28 cellular contexts compared by ENCODE assay signal in the genomic region with DNA sequence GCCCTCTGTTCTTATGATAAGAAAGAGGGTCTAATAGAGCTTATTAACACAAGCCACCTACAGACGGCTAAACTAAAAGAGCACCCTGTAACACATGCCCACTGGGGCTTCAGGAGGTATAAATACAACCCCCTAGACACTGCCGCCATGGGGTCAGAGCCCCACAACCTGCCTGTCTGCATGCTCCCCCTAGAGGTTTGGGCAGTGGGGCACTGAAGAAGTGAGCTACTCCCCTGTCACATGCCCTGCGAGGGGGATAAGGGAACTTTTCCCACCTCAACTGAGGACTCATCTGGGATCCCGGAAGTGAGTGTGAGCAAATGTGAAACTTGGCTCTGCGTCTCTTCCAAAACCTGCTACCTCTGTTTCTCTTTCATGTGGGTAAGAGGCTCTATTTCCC.
"Had no signal": no experiment of that assay in that cellular context is flagged by ENCODE, and none has a peak within 500 bp of the region (broad histone marks: within the 10 kb centered on the region; RNA-seq: fewer than 3 reads in every experiment).

No MANE protein-coding gene starts in this region.

- ATAC-seq: activated CD4-positive, CD25-positive, alpha-beta regulatory T cell treated with anti-CD3 and anti-CD28 coated beads, Interleukin-2, amount 50 U/mL, for 24 hours; activated CD8-positive, alpha-beta T cell treated with anti-CD3 and anti-CD28 coated beads, Interleukin-2, amount 10 ng/mL, durations not matched to agents 7 days and 5 days; body of pancreas; left ventricle myocardium superior; natural killer cell treated with Interleukin-12 subunit alpha and Interleukin-12 subunit beta and Interleukin-15 and Interleukin-18, amount 100 ng/mL, for 72 hours; psoas muscle; T-helper 17 cell had no signal

- H3K9me3 ChIP-seq: body of pancreas, esophagus muscularis mucosa, ovary, psoas muscle, right atrium auricular region, thyroid gland had no signal

- DNase-seq: activated CD4-positive, alpha-beta T cell treated with anti-CD3 and anti-CD28 coated beads, Interleukin-2, amount 10 ng/mL, durations not matched to agents 7 days and 5 days; activated CD8-positive, alpha-beta T cell treated with anti-CD3 and anti-CD28 coated beads, Interleukin-2, amount 10 ng/mL, durations not matched to agents 7 days and 5 days; activated gamma-delta T cell; anterior cingulate cortex; body of pancreas; caudate nucleus; dermis blood vessel endothelial cell; effector CD8-positive, alpha-beta T cell; glutamatergic neuron; left ventricle myocardium superior; mammary epithelial cell; midbrain; ovary; psoas muscle; stimulated activated CD4-positive, alpha-beta T cell treated with anti-CD3 and anti-CD28 coated beads, Interleukin-4, amount 100 ng/mL, for 4 hours; substantia nigra; T-helper 17 cell; thyroid gland had no signal

- H3K27me3 Mint-ChIP-seq: activated CD4-positive, alpha-beta T cell treated with anti-CD3 and anti-CD28 coated beads, Interleukin-2, amount 10 ng/mL, durations not matched to agents 7 days and 5 days; activated naive CD4-positive, alpha-beta T cell treated with anti-CD3 and anti-CD28 coated beads, Interleukin-2, amount 50 U/mL, for 24 hours; natural killer cell treated with Interleukin-12 subunit alpha and Interleukin-12 subunit beta and Interleukin-15 and Interleukin-18, amount 100 ng/mL, for 72 hours; stimulated activated naive CD8-positive, alpha-beta T cell treated with anti-CD3 and anti-CD28 coated beads, Interleukin-15, Interleukin-2, amounts not matched to agents 100 ng/mL and 50 ng/mL, for 24 hours; T-helper 17 cell had no signal

- H3K4me1 ChIP-seq: body of pancreas, esophagus muscularis mucosa, psoas muscle, right atrium auricular region, thyroid gland had no signal

- H3K4me3 ChIP-seq: body of pancreas, esophagus muscularis mucosa, hepatocyte, ovary, psoas muscle, right atrium auricular region, thyroid gland had no signal

- H3K9me3 Mint-ChIP-seq: activated CD4-positive, alpha-beta T cell treated with anti-CD3 and anti-CD28 coated beads, Interleukin-2, amount 10 ng/mL, durations not matched to agents 7 days and 5 days; activated naive CD4-positive, alpha-beta T cell treated with anti-CD3 and anti-CD28 coated beads, Interleukin-2, amount 50 U/mL, for 24 hours; activated T-helper 1 cell treated with anti-CD3 and anti-CD28 coated beads, Interleukin-12 subunit alpha, Interleukin-12 subunit beta, Interleukin-2, Interleukin-4 antibody, amounts not matched to agents 30 ng/mL and 10 ng/mL and 1 ng/mL, durations not matched to agents 14 hours and 24 hours and 36 hours; stimulated activated naive CD8-positive, alpha-beta T cell treated with anti-CD3 and anti-CD28 coated beads, Interleukin-15, Interleukin-2, amounts not matched to agents 100 ng/mL and 50 ng/mL, for 24 hours had no signal

- H3K27me3 ChIP-seq: body of pancreas, esophagus muscularis mucosa, hepatocyte, ovary, right atrium auricular region, thyroid gland had no signal

- H3K4me3 Mint-ChIP-seq: activated CD4-positive, alpha-beta T cell treated with anti-CD3 and anti-CD28 coated beads, Interleukin-2, amount 10 ng/mL, durations not matched to agents 7 days and 5 days; activated CD8-positive, alpha-beta T cell treated with anti-CD3 and anti-CD28 coated beads, Interleukin-2, amount 10 ng/mL, durations not matched to agents 7 days and 5 days; activated naive CD4-positive, alpha-beta T cell treated with anti-CD3 and anti-CD28 coated beads, Interleukin-2, amount 50 U/mL, for 24 hours; activated T-helper 1 cell treated with anti-CD3 and anti-CD28 coated beads, Interleukin-12 subunit alpha, Interleukin-12 subunit beta, Interleukin-2, Interleukin-4 antibody, amounts not matched to agents 30 ng/mL and 10 ng/mL and 1 ng/mL, durations not matched to agents 14 hours and 24 hours and 36 hours; natural killer cell treated with Interleukin-12 subunit alpha and Interleukin-12 subunit beta and Interleukin-15 and Interleukin-18, amount 100 ng/mL, for 72 hours; stimulated activated naive CD8-positive, alpha-beta T cell treated with anti-CD3 and anti-CD28 coated beads, Interleukin-15, Interleukin-2, amounts not matched to agents 100 ng/mL and 50 ng/mL, for 24 hours; T-helper 17 cell had no signal

- H3K4me1 Mint-ChIP-seq: activated CD4-positive, alpha-beta T cell treated with anti-CD3 and anti-CD28 coated beads, Interleukin-2, amount 10 ng/mL, durations not matched to agents 7 days and 5 days; activated naive CD4-positive, alpha-beta T cell treated with anti-CD3 and anti-CD28 coated beads, Interleukin-2, amount 50 U/mL, for 24 hours; T-helper 17 cell had no signal

- H3K27ac ChIP-seq: body of pancreas, esophagus muscularis mucosa, hepatocyte, ovary, psoas muscle, right atrium auricular region, thyroid gland had no signal

- FAIRE-seq: endothelial cell of umbilical vein, frontal cortex had no signal

- H3K36me3 ChIP-seq: esophagus muscularis mucosa, ovary, right atrium auricular region, thyroid gland had no signal

- H3K36me3 Mint-ChIP-seq: activated naive CD4-positive, alpha-beta T cell treated with anti-CD3 and anti-CD28 coated beads, Interleukin-2, amount 50 U/mL, for 24 hours had no signal

- H3K27ac Mint-ChIP-seq: activated CD4-positive, alpha-beta T cell treated with anti-CD3 and anti-CD28 coated beads, Interleukin-2, amount 10 ng/mL, durations not matched to agents 7 days and 5 days; activated CD8-positive, alpha-beta T cell treated with anti-CD3 and anti-CD28 coated beads, Interleukin-2, amount 10 ng/mL, durations not matched to agents 7 days and 5 days; activated naive CD4-positive, alpha-beta T cell treated with anti-CD3 and anti-CD28 coated beads, Interleukin-2, amount 50 U/mL, for 24 hours; activated T-helper 1 cell treated with anti-CD3 and anti-CD28 coated beads, Interleukin-12 subunit alpha, Interleukin-12 subunit beta, Interleukin-2, Interleukin-4 antibody, amounts not matched to agents 30 ng/mL and 10 ng/mL and 1 ng/mL, durations not matched to agents 14 hours and 24 hours and 36 hours; natural killer cell treated with Interleukin-12 subunit alpha and Interleukin-12 subunit beta and Interleukin-15 and Interleukin-18, amount 100 ng/mL, for 72 hours; stimulated activated naive CD8-positive, alpha-beta T cell treated with anti-CD3 and anti-CD28 coated beads, Interleukin-15, Interleukin-2, amounts not matched to agents 100 ng/mL and 50 ng/mL, for 24 hours; T-helper 17 cell had no signal
